ENCODE assay signal across 26 cellular contexts in the genomic region with DNA sequence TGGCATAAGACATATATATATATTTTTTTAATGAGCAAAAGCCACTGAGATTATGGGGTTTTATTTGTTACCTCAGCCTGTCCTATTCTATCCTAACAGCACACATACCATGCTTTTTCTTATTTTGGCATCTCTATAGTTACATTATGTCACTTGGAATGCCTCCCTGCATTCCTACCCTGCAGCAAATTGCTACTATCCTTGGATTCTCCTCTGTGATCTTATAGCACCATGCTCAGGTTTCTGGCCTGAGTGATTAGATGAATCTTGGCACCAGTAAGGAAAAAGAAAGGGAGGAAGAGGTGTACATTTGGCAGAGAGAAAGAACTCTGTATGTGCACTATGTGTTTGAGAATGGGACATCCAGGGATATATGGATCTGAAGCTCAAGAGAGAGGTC.
DNase-seq lines count a peak whose midpoint lies in the region; ATAC-seq and TF ChIP-seq lines count a peak whose summit lies in the region.
"Had no signal": no experiment of that assay in that cellular context is flagged by ENCODE, and none has a peak within 500 bp of the region (broad histone marks: within the 10 kb centered on the region; RNA-seq: fewer than 3 reads in every experiment).

No MANE protein-coding gene starts in this region.

- H3K4me3 ChIP-seq in breast epithelium = no peak overlapping the region
- no peak overlapping the region for H3K4me3 ChIP-seq in PC-9
- H3K4me3 ChIP-seq: Peyer's patch, SJSA1 had no signal

- H3K4me3 Mint-ChIP-seq in MCF 10A (ENCODE audit: unreplicated experiment) (no peak overlapping the region), mesothelial cell of epicardium (no peak overlapping the region)
- H3K4me3 Mint-ChIP-seq in activated CD8-positive, alpha-beta memory T cell treated with anti-CD3 and anti-CD28 coated beads, Interleukin-2, amount 10 ng/mL, durations not matched to agents 7 days and 5 days = no peak overlapping the region

- no peak for ATAC-seq in HG03095 (IDR thresholded peaks at IDR 0.05; ENCODE audit: unreplicated experiment)
- ATAC-seq in stimulated activated naive CD8-positive, alpha-beta T cell treated with anti-CD3 and anti-CD28 coated beads, Interleukin-15, Interleukin-2, amounts not matched to agents 100 U/mL and 50 U/mL, for 24 hours = no peak
- no peak for ATAC-seq in activated CD8-positive, alpha-beta memory T cell treated with anti-CD3 and anti-CD28 coated beads, Interleukin-2, amount 10 ng/mL, durations not matched to agents 7 days and 5 days
- ATAC-seq: HepG2, Right ventricle myocardium inferior had no signal

- H3K79me2 ChIP-seq in PC-9 (ENCODE audit: low read depth) = no peaks in the 10 kb centered on the region

- intact Hi-C loops in MCF 10A (cut with micrococcal nuclease) = no loop called here
- intact Hi-C loops in breast epithelium (cut with DNase I; ENCODE audit: low total_unique reads) = no loop called here
- intact Hi-C loops in PC-9 (cut with micrococcal nuclease; ENCODE audit: unreplicated experiment) = no loop called here

- H3K36me3 ChIP-seq in breast epithelium = no peaks in the 10 kb centered on the region
- H3K36me3 ChIP-seq in PC-9 (ENCODE audit: low read depth) = no peaks in the 10 kb centered on the region
- H3K36me3 ChIP-seq: Peyer's patch, SJSA1 had no signal

- no peak overlapping the region for H3K4me2 ChIP-seq in PC-9

- CTCF ChIA-PET in MCF 10A (lab: Yijun Ruan, JAX) = interaction anchor here (0.5 to 2.1 kb wide), 4 partner anchors 168 to 388 kb away, joined by 3 to 7 read pairs (median 4); no protein-coding TSS in a partner anchor
- CTCF ChIA-PET in RWPE1 (lab: Yijun Ruan, JAX) = no interaction called here
- CTCF ChIA-PET in PC-9 (lab: Charles Lee) = no interaction called here
- CTCF ChIA-PET in activated CD8-positive, alpha-beta memory T cell treated with anti-CD3 and anti-CD28 coated beads, Interleukin-2, amount 10 ng/mL, durations not matched to agents 7 days and 5 days (lab: Charles Lee) = no interaction called here

- H3K27me3 ChIP-seq in breast epithelium (no peaks in the 10 kb centered on the region), PC-9 (ENCODE audit: insufficient read depth, low read depth) (no peaks in the 10 kb centered on the region)
- H3K27me3 ChIP-seq: Peyer's patch, SJSA1 had no signal

- H3F3A ChIP-seq in PC-9 (ENCODE audit: insufficient read depth, low read depth) = no peaks in the 10 kb centered on the region

- H3K27ac ChIP-seq in breast epithelium (no peak overlapping the region), RWPE1 (no peak overlapping the region), PC-9 (no peak overlapping the region)
- H3K27ac ChIP-seq: C4-2B, Peyer's patch, SJSA1 had no signal

- H3K27ac Mint-ChIP-seq in MCF 10A (ENCODE audit: low read depth, unreplicated experiment) = no peak overlapping the region
- H3K27ac Mint-ChIP-seq in mesothelial cell of epicardium = peak overlapping the region; percentile 8
- no peak overlapping the region for H3K27ac Mint-ChIP-seq in activated CD8-positive, alpha-beta memory T cell treated with anti-CD3 and anti-CD28 coated beads, Interleukin-2, amount 10 ng/mL, durations not matched to agents 7 days and 5 days

- H3K4me1 ChIP-seq in breast epithelium (no peaks in the 10 kb centered on the region), PC-9 (replicated peaks; ENCODE audit: insufficient read depth) (no peaks in the 10 kb centered on the region)

- POLR2A ChIA-PET in MCF 10A (lab: Yijun Ruan, JAX) = interaction anchor here (0.9 to 1.4 kb wide), 2 partner anchors 10 to 11 kb away, joined by 3 to 4 read pairs; no protein-coding TSS in a partner anchor
- POLR2A ChIA-PET in RWPE1 (lab: Yijun Ruan, JAX; ENCODE audit: low non-redundant PET) = no interaction called here
- POLR2A ChIA-PET in PC-9 (lab: Charles Lee; ENCODE audit: unreplicated experiment) = no interaction called here

- no TSS peak for BruUV-seq in MCF 10A (replicated peaks; lab: Mats Ljungman, UMichigan)
- BruUV-seq in PC-9 (replicated peaks; lab: Mats Ljungman, UMichigan) = no TSS peak

- H3K9me3 Mint-ChIP-seq in MCF 10A (ENCODE audit: unreplicated experiment) (peaks cover 7% of the 10 kb centered on the region), mesothelial cell of epicardium (no peaks in the 10 kb centered on the region)
- no peaks in the 10 kb centered on the region for H3K9me3 Mint-ChIP-seq in activated CD8-positive, alpha-beta memory T cell treated with anti-CD3 and anti-CD28 coated beads, Interleukin-2, amount 10 ng/mL, durations not matched to agents 7 days and 5 days (ENCODE audit: low read depth)
- H3K9me3 Mint-ChIP-seq: CD8-positive, alpha-beta memory T cell had no signal

- no peaks in the 10 kb centered on the region for H3K9me2 ChIP-seq in PC-9 (ENCODE audit: insufficient read depth)

- H3K4me1 Mint-ChIP-seq in MCF 10A (ENCODE audit: insufficient read depth, unreplicated experiment) (peaks cover 24% of the 10 kb centered on the region), mesothelial cell of epicardium (peaks cover 56% of the 10 kb centered on the region)
- peaks cover 15% of the 10 kb centered on the region for H3K4me1 Mint-ChIP-seq in activated CD8-positive, alpha-beta memory T cell treated with anti-CD3 and anti-CD28 coated beads, Interleukin-2, amount 10 ng/mL, durations not matched to agents 7 days and 5 days

- H3K9me3 ChIP-seq in breast epithelium (no peaks in the 10 kb centered on the region), PC-9 (ENCODE audit: insufficient read depth, low read depth) (no peaks in the 10 kb centered on the region; the same call in 1 of the 2 replicates)
- H3K9me3 ChIP-seq: Peyer's patch, SJSA1 had no signal

- no peak for TF ChIP-seq CTCF in MCF 10A (IDR thresholded peaks at IDR 0.05; ENCODE audit: unreplicated experiment)
- no peak for TF ChIP-seq CTCF in breast epithelium (IDR thresholded peaks at IDR 0.05)
- TF ChIP-seq CTCF in RWPE1 (conservative IDR thresholded peaks at IDR 0.05; ENCODE audit: low read depth) = no peak
- no peak for TF ChIP-seq CTCF in mesothelial cell of epicardium (IDR thresholded peaks at IDR 0.05; ENCODE audit: unreplicated experiment)
- no peak for TF ChIP-seq CTCF in PC-9 (conservative IDR thresholded peaks at IDR 0.05)

- peak; percentile 27 for DNase-seq in MCF 10A (ENCODE audit: unreplicated experiment)
- DNase-seq in breast epithelium (ENCODE audit: low spot score in 2 of 2) = no peak
- DNase-seq in RWPE1 (ENCODE audit: low spot score) = peak; percentile 14
- no peak for DNase-seq in mesothelial cell of epicardium (ENCODE audit: low spot score in 2 of 2, unreplicated experiment in 2 of 2)
- DNase-seq in PC-9 = no peak
- no peak for DNase-seq in stimulated activated naive CD8-positive, alpha-beta T cell treated with anti-CD3 and anti-CD28 coated beads, Interleukin-15, Interleukin-2, amounts not matched to agents 100 U/mL and 50 U/mL, for 24 hours
- no peak for DNase-seq in activated CD8-positive, alpha-beta memory T cell treated with anti-CD3 and anti-CD28 coated beads, Interleukin-2, amount 10 ng/mL, durations not matched to agents 7 days and 5 days
- DNase-seq: 8988T; AML-193; Calu3; CD8-positive, alpha-beta memory T cell; DMS153; GDM1; KBM-7; NCI-H1092 treated with DMSO at 0.1 percent for 48 hours; NCI-H146; NCI-H2029; NCI-H2227 treated with DMSO at 0.1 percent for 48 hours; NCI-H510A treated with DMSO at 0.1 percent for 48 hours; NCI-H774; Peyer's patch had no signal

- TF ChIP-seq POLR2A in breast epithelium (IDR thresholded peaks at IDR 0.05) = no peak

- no peaks in the 10 kb centered on the region for H4K20me1 ChIP-seq in PC-9 (ENCODE audit: insufficient read depth)

- H3K27me3 Mint-ChIP-seq in MCF 10A (ENCODE audit: insufficient read depth, unreplicated experiment) = no peaks in the 10 kb centered on the region
- no peaks in the 10 kb centered on the region for H3K27me3 Mint-ChIP-seq in mesothelial cell of epicardium (ENCODE audit: low read depth)
- peaks cover 15% of the 10 kb centered on the region for H3K27me3 Mint-ChIP-seq in activated CD8-positive, alpha-beta memory T cell treated with anti-CD3 and anti-CD28 coated beads, Interleukin-2, amount 10 ng/mL, durations not matched to agents 7 days and 5 days

- no peaks in the 10 kb centered on the region for H3K36me3 Mint-ChIP-seq in MCF 10A (ENCODE audit: insufficient read depth, unreplicated experiment)
- peaks cover 3% of the 10 kb centered on the region for H3K36me3 Mint-ChIP-seq in mesothelial cell of epicardium
- H3K36me3 Mint-ChIP-seq in activated CD8-positive, alpha-beta memory T cell treated with anti-CD3 and anti-CD28 coated beads, Interleukin-2, amount 10 ng/mL, durations not matched to agents 7 days and 5 days = peaks cover 7% of the 10 kb centered on the region
- H3K36me3 Mint-ChIP-seq: CD8-positive, alpha-beta memory T cell had no signal

- no peak overlapping the region for H2AFZ ChIP-seq in PC-9

Comparison
In these comparisons a context has a peak if more than half of its experiments do, and no peak if none do; other contexts are left out.
1. DNase-seq: peak in MCF 10A (single experiment) and RWPE1 (single experiment); none in breast epithelium (0 of 2), mesothelial cell of epicardium (0 of 2), PC-9 (0 of 2), stimulated activated naive CD8-positive, alpha-beta T cell treated with anti-CD3 and anti-CD28 coated beads, Interleukin-15, Interleukin-2, amounts not matched to agents 100 U/mL and 50 U/mL, for 24 hours (single experiment) and activated CD8-positive, alpha-beta memory T cell treated with anti-CD3 and anti-CD28 coated beads, Interleukin-2, amount 10 ng/mL, durations not matched to agents 7 days and 5 days (single experiment).